Comparison of ENCODE assay signal across 20 cellular contexts in genomic region chr14:96576359-96576758, GRCh38.
"Had no signal": no experiment of that assay in that cellular context is flagged by ENCODE, and none has a peak within 500 bp of the region (broad histone marks: within the 10 kb centered on the region; RNA-seq: fewer than 3 reads in every experiment).

No MANE protein-coding gene starts in this region.

- H3K9me3 ChIP-seq: ascending aorta, breast epithelium, testis, upper lobe of left lung had no signal

- H3K9me3 Mint-ChIP-seq: activated naive CD4-positive, alpha-beta T cell treated with anti-CD3 and anti-CD28 coated beads, Interleukin-2, amount 10 ng/mL, durations not matched to agents 7 days and 5 days; activated T-helper 2 cell treated with anti-CD3 and anti-CD28 coated beads, Interferon-gamma antibody, Interleukin-2, Interleukin-4, amounts not matched to agents 10 μg/mL and 5 μg/mL and 100 μg/mL, durations not matched to agents 14 hours and 24 hours and 36 hours; dendritic cell treated with granulocyte-macrophage colony-stimulating factor and Interleukin-4, amounts not matched to agents 40 ng/mL and 50 ng/mL, for 4 days; memory B cell; natural killer cell treated with Interleukin-12 subunit alpha and Interleukin-12 subunit beta and Interleukin-15 and Interleukin-18, amount 100 ng/mL, for 72 hours had no signal

- H3K27me3 Mint-ChIP-seq: activated naive CD4-positive, alpha-beta T cell treated with anti-CD3 and anti-CD28 coated beads, Interleukin-2, amount 10 ng/mL, durations not matched to agents 7 days and 5 days; dendritic cell treated with granulocyte-macrophage colony-stimulating factor and Interleukin-4, amounts not matched to agents 40 ng/mL and 50 ng/mL, for 4 days; memory B cell; natural killer cell treated with Interleukin-12 subunit alpha and Interleukin-12 subunit beta and Interleukin-15 and Interleukin-18, amount 100 ng/mL, for 72 hours had no signal

- H3K27ac ChIP-seq: ascending aorta, breast epithelium, testis, upper lobe of left lung had no signal

- H3K4me3 Mint-ChIP-seq: activated naive CD4-positive, alpha-beta T cell treated with anti-CD3 and anti-CD28 coated beads, Interleukin-2, amount 10 ng/mL, durations not matched to agents 7 days and 5 days; dendritic cell treated with granulocyte-macrophage colony-stimulating factor and Interleukin-4, amounts not matched to agents 40 ng/mL and 50 ng/mL, for 4 days; memory B cell; natural killer cell treated with Interleukin-12 subunit alpha and Interleukin-12 subunit beta and Interleukin-15 and Interleukin-18, amount 100 ng/mL, for 72 hours had no signal

- H3K27me3 ChIP-seq: ascending aorta, breast epithelium, testis, upper lobe of left lung had no signal

- H3K27ac Mint-ChIP-seq: activated T-helper 2 cell treated with anti-CD3 and anti-CD28 coated beads, Interferon-gamma antibody, Interleukin-2, Interleukin-4, amounts not matched to agents 10 μg/mL and 5 μg/mL and 100 μg/mL, durations not matched to agents 14 hours and 24 hours and 36 hours; dendritic cell treated with granulocyte-macrophage colony-stimulating factor and Interleukin-4, amounts not matched to agents 40 ng/mL and 50 ng/mL, for 4 days; memory B cell had no signal

- H3K36me3 ChIP-seq: breast epithelium had no signal

- DNase-seq: activated CD4-positive, alpha-beta T cell treated with anti-CD3 and anti-CD28 coated beads for 4 hours; activated naive CD4-positive, alpha-beta T cell treated with anti-CD3 and anti-CD28 coated beads, Interleukin-2, amount 10 ng/mL, durations not matched to agents 7 days and 5 days; activated T-cell treated with anti-CD3 and anti-CD28 coated beads for 4 hours; effector memory CD4-positive, alpha-beta T cell; foreskin melanocyte; kidney glomerular epithelial cell; left ventricle myocardium superior; nucleus accumbens; posterior cingulate gyrus; retina; stimulated activated CD4-positive, alpha-beta T cell treated with anti-CD3 and anti-CD28 coated beads, Interleukin-12 subunit alpha, Interleukin-12 subunit beta, amount 100 ng/mL, for 4 hours; stimulated activated CD4-positive, alpha-beta T cell treated with anti-CD3 and anti-CD28 coated beads, Interleukin-2, amount 100 ng/mL, for 24 hours; testis; upper lobe of left lung had no signal

- H3K4me3 ChIP-seq: ascending aorta, breast epithelium, testis, upper lobe of left lung had no signal

- H3K36me3 Mint-ChIP-seq: natural killer cell treated with Interleukin-12 subunit alpha and Interleukin-12 subunit beta and Interleukin-15 and Interleukin-18, amount 100 ng/mL, for 72 hours had no signal
